In the genomic region with DNA sequence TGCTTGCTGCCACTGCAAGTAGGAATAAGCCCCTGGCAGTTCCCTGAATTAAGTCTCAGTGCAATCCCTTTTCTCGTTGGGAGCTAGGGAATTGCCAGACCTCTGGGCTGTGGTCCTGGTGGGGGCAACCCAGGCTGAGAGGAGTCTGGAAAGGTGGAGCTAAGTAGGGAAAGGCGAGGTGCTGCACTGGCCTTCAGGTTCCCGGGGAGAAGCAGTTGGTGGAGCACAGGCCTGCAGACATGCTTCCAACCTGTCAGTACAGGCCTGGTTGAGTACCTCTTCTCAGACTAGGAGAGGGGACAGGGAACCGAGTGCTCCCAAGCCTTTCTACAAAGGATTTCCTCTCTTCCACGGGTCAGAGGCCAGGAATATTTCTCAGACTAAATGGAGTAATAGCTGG, we compare ENCODE assay signal across 34 cellular contexts. TPM values are rescaled to one million over a fixed set of nuclear protein-coding genes. Genes with fewer than 3 reads are reported as not detected.
DNase-seq lines count a peak whose midpoint lies in the region; TF ChIP-seq lines count a peak whose summit lies in the region.
"Had no signal": no experiment of that assay in that cellular context is flagged by ENCODE, and none has a peak within 500 bp of the region (broad histone marks: within the 10 kb centered on the region; RNA-seq: fewer than 3 reads in every experiment).

No MANE protein-coding gene starts in this region.

- no peaks in the 10 kb centered on the region for H3K36me3 ChIP-seq in mammary epithelial cell (ENCODE audit: insufficient read depth, low read length)
- H3K36me3 ChIP-seq in uterus, result no peaks in the 10 kb centered on the region
- H3K36me3 ChIP-seq in CD8-positive, alpha-beta memory T cell (ENCODE audit: insufficient read depth, low read length), result peaks cover 7% of the 10 kb centered on the region
- no peaks in the 10 kb centered on the region for H3K36me3 ChIP-seq in Caco-2 (ENCODE audit: control insufficient read depth, insufficient read depth, low read length)

- no peaks in the 10 kb centered on the region for H4K20me1 ChIP-seq in mammary epithelial cell (ENCODE audit: insufficient read depth, low read length)

- H3K4me3 Mint-ChIP-seq in MCF 10A (ENCODE audit: unreplicated experiment) (no peak overlapping the region), nephron progenitor cell (no peak overlapping the region), immature natural killer cell (no peak overlapping the region), Caco-2 (ENCODE audit: unreplicated experiment) (no peak overlapping the region)
- H3K4me3 Mint-ChIP-seq in CD8-positive, alpha-beta memory T cell, result no peak overlapping the region
- H3K4me3 Mint-ChIP-seq: activated CD4-positive, alpha-beta T cell treated with anti-CD3 and anti-CD28 coated beads for 36 hours; activated CD8-positive, alpha-beta T cell treated with anti-CD3 and anti-CD28 coated beads for 36 hours; activated naive CD4-positive, alpha-beta T cell treated with anti-CD3 and anti-CD28 coated beads, Interleukin-2, amount 50 U/mL, for 24 hours; CD4-positive, alpha-beta T cell; effector memory CD8-positive, alpha-beta T cell; naive thymus-derived CD8-positive, alpha-beta T cell; stimulated activated naive B cell treated with anti-CD40 and anti-IgM and Interleukin-4, amounts not matched to agents 10 μg/mL and 1 μg/mL and 100 μg/mL, for 72 hours had no signal

- H3K27ac ChIP-seq in mammary epithelial cell (ENCODE audit: insufficient read depth, low read depth, low read length), result no peak overlapping the region
- peak overlapping the region; percentile 13 to 61 for H3K27ac ChIP-seq in uterus
- H3K27ac ChIP-seq in CD8-positive, alpha-beta memory T cell (ENCODE audit: low read depth, low read length), result no peak overlapping the region
- H3K27ac ChIP-seq: Peyer's patch, VCaP had no signal

- H3K27ac Mint-ChIP-seq in MCF 10A (ENCODE audit: low read depth, unreplicated experiment), result no peak overlapping the region
- H3K27ac Mint-ChIP-seq in nephron progenitor cell, result peak overlapping the region; percentile 89
- no peak overlapping the region for H3K27ac Mint-ChIP-seq in CD8-positive, alpha-beta memory T cell
- H3K27ac Mint-ChIP-seq in immature natural killer cell, result no peak overlapping the region
- H3K27ac Mint-ChIP-seq in Caco-2 (ENCODE audit: unreplicated experiment), result no peak overlapping the region
- H3K27ac Mint-ChIP-seq: activated CD4-positive, alpha-beta T cell treated with anti-CD3 and anti-CD28 coated beads for 36 hours; activated CD8-positive, alpha-beta T cell treated with anti-CD3 and anti-CD28 coated beads for 36 hours; CD4-positive, alpha-beta T cell had no signal

- H3K27me3 ChIP-seq in mammary epithelial cell (ENCODE audit: insufficient read depth, low read length) (no peaks in the 10 kb centered on the region), uterus (no peaks in the 10 kb centered on the region), Caco-2 (replicated peaks; ENCODE audit: control insufficient read depth, insufficient read depth, low read length) (no peaks in the 10 kb centered on the region)
- no peaks in the 10 kb centered on the region for H3K27me3 ChIP-seq in CD8-positive, alpha-beta memory T cell (ENCODE audit: insufficient read depth, low read length, poor library complexity, severe bottlenecking)
- H3K27me3 ChIP-seq: Peyer's patch had no signal

- no peak for TF ChIP-seq CTCF in mammary epithelial cell (conservative IDR thresholded peaks at IDR 0.05 in 1 of 2, IDR thresholded peaks at IDR 0.05 in 1 of 2; ENCODE audit: extremely low read depth in 1 of 2, insufficient read depth in 1 of 2, low read depth in 1 of 2, low read length in 2 of 2)
- TF ChIP-seq CTCF in MCF 10A (IDR thresholded peaks at IDR 0.05; ENCODE audit: unreplicated experiment), result no peak
- no peak for TF ChIP-seq CTCF in nephron progenitor cell (IDR thresholded peaks at IDR 0.05)
- no peak for TF ChIP-seq CTCF in uterus (IDR thresholded peaks at IDR 0.05)
- TF ChIP-seq CTCF in Caco-2 (IDR thresholded peaks at IDR 0.05; ENCODE audit: insufficient read depth in 1 of 2, low read depth in 1 of 2, low read length in 1 of 2, severe bottlenecking in 1 of 2, unreplicated experiment in 1 of 2), result no peak

- BruUV-seq in mammary epithelial cell (replicated peaks; lab: Mats Ljungman, UMichigan), result no TSS peak
- no TSS peak for BruUV-seq in MCF 10A (replicated peaks; lab: Mats Ljungman, UMichigan)
- BruUV-seq in Caco-2 (replicated peaks; lab: Mats Ljungman, UMichigan), result no TSS peak

- POLR2A ChIA-PET in MCF 10A (lab: Yijun Ruan, JAX) (interaction anchor here (1.0 kb wide), 1 partner anchor 19 kb away, joined by 5 read pairs; no protein-coding TSS in a partner anchor), Caco-2 (lab: Charles Lee) (interaction anchor here (0.6 to 1.2 kb wide), 2 partner anchors 21 to 121 kb away, joined by 5 to 13 read pairs; no protein-coding TSS in a partner anchor)
- POLR2A ChIA-PET in CD8-positive, alpha-beta memory T cell (lab: Charles Lee), result no interaction called here

- no peak overlapping the region for H3K9ac ChIP-seq in mammary epithelial cell (ENCODE audit: insufficient read depth, low read length)

- H3K36me3 Mint-ChIP-seq in MCF 10A (ENCODE audit: insufficient read depth, unreplicated experiment) (peaks cover 25% of the 10 kb centered on the region), nephron progenitor cell (ENCODE audit: low read depth) (peaks cover 36% of the 10 kb centered on the region), immature natural killer cell (peaks cover 14 to 24% (median 21%) of the 10 kb centered on the region in 3 donors), Caco-2 (ENCODE audit: insufficient read depth, unreplicated experiment) (peaks cover 13% of the 10 kb centered on the region)
- H3K36me3 Mint-ChIP-seq in CD8-positive, alpha-beta memory T cell, result peaks cover 0 to 47% (median 10%) of the 10 kb centered on the region in 3 donors

- intact Hi-C loops in mammary epithelial cell (cut with micrococcal nuclease) (no loop called here), MCF 10A (cut with micrococcal nuclease) (no loop called here), uterus (cut with DNase I; ENCODE audit: low total_unique reads) (no loop called here), Caco-2 (cut with micrococcal nuclease; ENCODE audit: unreplicated experiment) (no loop called here)

- in situ Hi-C loops in mammary epithelial cell (cut with MboI; ENCODE audit: low sequenced_read_pairs in 2 of 2), result no loop called here

- H3K4me3 ChIP-seq in mammary epithelial cell (replicated peaks in 1 of 3; ENCODE audit: insufficient read depth in 1 of 3, low read depth in 2 of 3, low read length in 3 of 3) (no peak overlapping the region), uterus (no peak overlapping the region), Caco-2 (ENCODE audit: low read depth, low read length) (no peak overlapping the region)
- H3K4me3 ChIP-seq in CD8-positive, alpha-beta memory T cell (ENCODE audit: low read length), result no peak overlapping the region
- H3K4me3 ChIP-seq: K562, Peyer's patch had no signal

- no peak for TF ChIP-seq POLR2A in uterus (IDR thresholded peaks at IDR 0.05)

- no peaks in the 10 kb centered on the region for H3K4me1 Mint-ChIP-seq in MCF 10A (ENCODE audit: insufficient read depth, unreplicated experiment)
- H3K4me1 Mint-ChIP-seq in nephron progenitor cell, result peaks cover 40% of the 10 kb centered on the region
- peaks cover 0 to 8% (median 5%) of the 10 kb centered on the region in 3 donors for H3K4me1 Mint-ChIP-seq in CD8-positive, alpha-beta memory T cell
- H3K4me1 Mint-ChIP-seq in immature natural killer cell, result peaks cover 2 to 6% of the 10 kb centered on the region in 2 donors
- H3K4me1 Mint-ChIP-seq in Caco-2 (ENCODE audit: low read depth, unreplicated experiment), result no peaks in the 10 kb centered on the region

- WGBS in mammary epithelial cell (ENCODE audit: low coverage, missing lambda C conversion rate), result 7% methylated on average over 5 of the region's 5 CpGs

- H3K4me1 ChIP-seq in mammary epithelial cell (ENCODE audit: insufficient read depth, low read length), result no peaks in the 10 kb centered on the region
- peaks cover 0 to 8% of the 10 kb centered on the region in 2 donors for H3K4me1 ChIP-seq in uterus
- no peaks in the 10 kb centered on the region for H3K4me1 ChIP-seq in CD8-positive, alpha-beta memory T cell (ENCODE audit: insufficient read depth, low read length)
- no peaks in the 10 kb centered on the region for H3K4me1 ChIP-seq in Caco-2

- H2AFZ ChIP-seq in mammary epithelial cell (ENCODE audit: low read depth, low read length), result peak overlapping the region; percentile 20

- CTCF ChIA-PET in mammary epithelial cell (lab: Charles Lee; ENCODE audit: low non-redundant PET) (interaction anchor here (0.7 kb wide), 1 partner anchor 208 kb away, joined by 3 read pairs; no protein-coding TSS in a partner anchor), MCF 10A (lab: Yijun Ruan, JAX) (interaction anchor here (0.9 to 1.7 kb wide), 2 partner anchors 12 to 21 kb away, joined by 3 to 4 read pairs; no protein-coding TSS in a partner anchor), Caco-2 (lab: Charles Lee) (interaction anchor here (0.8 to 1.7 kb wide), 2 partner anchors 12 to 52 kb away, joined by 3 to 10 read pairs; no protein-coding TSS in a partner anchor)
- CTCF ChIA-PET in CD8-positive, alpha-beta memory T cell (lab: Charles Lee), result no interaction called here

- H3K4me2 ChIP-seq in mammary epithelial cell (ENCODE audit: insufficient read depth, low read depth, low read length), result no peak overlapping the region

- H3K9me3 ChIP-seq in mammary epithelial cell (replicated peaks; ENCODE audit: insufficient read depth, low read length) (no peaks in the 10 kb centered on the region), uterus (no peaks in the 10 kb centered on the region), Caco-2 (no peaks in the 10 kb centered on the region)
- H3K9me3 ChIP-seq in CD8-positive, alpha-beta memory T cell (ENCODE audit: low read length), result no peaks in the 10 kb centered on the region
- H3K9me3 ChIP-seq: Peyer's patch had no signal

- dilution Hi-C loops in mammary epithelial cell (cut with HindIII; ENCODE audit: low sequenced_read_pairs), result no loop called here

- H3K9me3 Mint-ChIP-seq in MCF 10A (ENCODE audit: unreplicated experiment) (no peaks in the 10 kb centered on the region), nephron progenitor cell (no peaks in the 10 kb centered on the region), immature natural killer cell (no peaks in the 10 kb centered on the region), Caco-2 (ENCODE audit: unreplicated experiment) (no peaks in the 10 kb centered on the region)
- H3K9me3 Mint-ChIP-seq in CD8-positive, alpha-beta memory T cell, result no peaks in the 10 kb centered on the region
- H3K9me3 Mint-ChIP-seq: activated CD8-positive, alpha-beta T cell treated with anti-CD3 and anti-CD28 coated beads for 36 hours; activated naive CD4-positive, alpha-beta T cell treated with anti-CD3 and anti-CD28 coated beads, Interleukin-2, amount 50 U/mL, for 24 hours; CD4-positive, alpha-beta T cell; effector memory CD8-positive, alpha-beta T cell; naive thymus-derived CD8-positive, alpha-beta T cell; stimulated activated naive B cell treated with anti-CD40 and anti-IgM and Interleukin-4, amounts not matched to agents 10 μg/mL and 1 μg/mL and 100 μg/mL, for 72 hours had no signal

- H3K27me3 Mint-ChIP-seq in MCF 10A (ENCODE audit: insufficient read depth, unreplicated experiment), result no peaks in the 10 kb centered on the region
- H3K27me3 Mint-ChIP-seq in nephron progenitor cell (ENCODE audit: low read depth, poor library complexity), result peaks cover 4% of the 10 kb centered on the region
- no peaks in the 10 kb centered on the region for H3K27me3 Mint-ChIP-seq in CD8-positive, alpha-beta memory T cell
- peaks cover 0 to 5% (median 1%) of the 10 kb centered on the region in 3 donors for H3K27me3 Mint-ChIP-seq in immature natural killer cell (ENCODE audit: low read depth in 3 of 3)
- peaks cover 5% of the 10 kb centered on the region for H3K27me3 Mint-ChIP-seq in Caco-2 (ENCODE audit: insufficient read depth, unreplicated experiment)
- H3K27me3 Mint-ChIP-seq: activated CD4-positive, alpha-beta T cell treated with anti-CD3 and anti-CD28 coated beads for 36 hours; activated CD8-positive, alpha-beta T cell treated with anti-CD3 and anti-CD28 coated beads for 36 hours; activated naive CD4-positive, alpha-beta T cell treated with anti-CD3 and anti-CD28 coated beads, Interleukin-2, amount 50 U/mL, for 24 hours; CD4-positive, alpha-beta T cell; effector memory CD8-positive, alpha-beta T cell; naive thymus-derived CD8-positive, alpha-beta T cell; stimulated activated naive B cell treated with anti-CD40 and anti-IgM and Interleukin-4, amounts not matched to agents 10 μg/mL and 1 μg/mL and 100 μg/mL, for 72 hours had no signal

- peak; percentile 16 for DNase-seq in mammary epithelial cell
- DNase-seq in MCF 10A (ENCODE audit: unreplicated experiment), result no peak
- peak; percentile 39 to 42 for DNase-seq in cerebellar nuclear complex (lab: John Stamatoyannopoulos, UW)
- DNase-seq in nephron progenitor cell, result no peak
- DNase-seq in uterus, result no peak
- DNase-seq in CD8-positive, alpha-beta memory T cell, result no peak
- DNase-seq in immature natural killer cell, result no peak
- no peak for DNase-seq in Caco-2
- DNase-seq: activated CD4-positive, alpha-beta T cell treated with anti-CD3 and anti-CD28 coated beads for 36 hours; activated CD8-positive, alpha-beta T cell treated with anti-CD3 and anti-CD28 coated beads for 36 hours; AML-193; CD4-positive, alpha-beta T cell; cortex of kidney; effector memory CD8-positive, alpha-beta T cell; erythroblast; midbrain; naive thymus-derived CD8-positive, alpha-beta T cell; NCI-H1092 treated with DMSO at 0.1 percent for 48 hours; NCI-H187 treated with DMSO at 0.1 percent for 48 hours; NCI-H2227 treated with DMSO at 0.1 percent for 48 hours; NCI-H526 treated with DMSO at 0.1 percent for 48 hours; Peyer's patch; SIG-M5; stimulated activated naive B cell treated with anti-CD40 and anti-IgM and Interleukin-4, amounts not matched to agents 10 μg/mL and 1 μg/mL and 100 μg/mL, for 72 hours; SW 1271; T-helper 9 cell had no signal

- H3K79me2 ChIP-seq in mammary epithelial cell (ENCODE audit: insufficient read depth, low read length), result no peaks in the 10 kb centered on the region

RNA-seq across cellular contexts. Expression of a gene that starts 1.5 kb away (rescaled TPM):
- total RNA-seq in mammary epithelial cell (not detected), MCF 10A (2022) (not detected in 2 replicates), uterus (10 to 100 TPM in 1 of 4 donors, 1 to 10 TPM in 3; 2.4 to 10.5 (median 7.0) TPM), Caco-2 (2022) (not detected in 2 replicates)
- polyA plus RNA-seq in mammary epithelial cell (not detected), immature natural killer cell (1 to 10 TPM in 1 of 3 donors, under 1 TPM in 2; 0.31 to 1.4 (median 0.71) TPM)
- not detected for polyA minus RNA-seq in mammary epithelial cell
- total RNA-seq in CD8-positive, alpha-beta memory T cell, result not detected
- 0.82 TPM for polyA plus RNA-seq in CD8-positive, alpha-beta memory T cell
- total RNA-seq: activated CD4-positive, alpha-beta T cell treated with anti-CD3 and anti-CD28 coated beads for 36 hours; activated CD8-positive, alpha-beta T cell treated with anti-CD3 and anti-CD28 coated beads for 36 hours; CD4-positive, alpha-beta T cell; K562; naive thymus-derived CD8-positive, alpha-beta T cell; osteocyte; Peyer's patch; renal cortical epithelial cell had no signal

RNA-seq across cellular contexts. Expression of a gene that starts 20.9 kb away (rescaled TPM):
- total RNA-seq in mammary epithelial cell (10 to 100 TPM; 15.2 to 25.9 TPM), MCF 10A (2022) (26.5 and 28.1 TPM in 2 replicates), uterus (10 to 100 TPM; 30.5 to 92.6 (median 35.0) TPM), Caco-2 (2022) (52.6 and 58.5 TPM in 2 replicates)
- polyA plus RNA-seq in mammary epithelial cell (16.8 TPM), immature natural killer cell (10 to 100 TPM; 39.5 to 83.0 (median 60.4) TPM)
- 120 TPM for polyA minus RNA-seq in mammary epithelial cell
- 10 to 100 TPM; 36.9 to 39.3 TPM for total RNA-seq in CD8-positive, alpha-beta memory T cell
- 53.3 TPM for polyA plus RNA-seq in CD8-positive, alpha-beta memory T cell

RNA-seq across cellular contexts. Expression of a gene that starts 23.5 kb away (rescaled TPM):
- total RNA-seq in mammary epithelial cell, result not detected
- polyA plus RNA-seq in mammary epithelial cell, result not detected
- not detected for polyA minus RNA-seq in mammary epithelial cell
- total RNA-seq in MCF 10A (2022), result not detected in 2 replicates
- not detected for total RNA-seq in uterus
- not detected for total RNA-seq in CD8-positive, alpha-beta memory T cell
- polyA plus RNA-seq in CD8-positive, alpha-beta memory T cell, result not detected
- polyA plus RNA-seq in immature natural killer cell, result not detected
- 0.34 TPM in 1 of 2 replicates, not detected in the other for total RNA-seq in Caco-2 (2022)
- total RNA-seq: A673; CD4-positive, alpha-beta T cell; K562; liver; naive thymus-derived CD8-positive, alpha-beta T cell; osteocyte; renal cortical epithelial cell; skeletal muscle tissue had no signal
- polyA plus RNA-seq: K562; liver; naive thymus-derived CD8-positive, alpha-beta T cell had no signal

RNA-seq across cellular contexts. Expression of a gene that starts 38.6 kb away (rescaled TPM):
- total RNA-seq in mammary epithelial cell, result 100 to 1,000 TPM in 1 of 2 donors, 10 to 100 TPM in 1; 53.5 to 111 TPM
- polyA plus RNA-seq in mammary epithelial cell, result 80.6 TPM
- polyA minus RNA-seq in mammary epithelial cell, result 93.5 TPM
- total RNA-seq in MCF 10A (2022), result 79.1 and 94.5 TPM in 2 replicates
- total RNA-seq in uterus, result 10 to 100 TPM in 3 of 4 donors, 1 to 10 TPM in 1; 8.5 to 59.0 (median 36.7) TPM
- 100 to 1,000 TPM; 172 to 183 TPM for total RNA-seq in CD8-positive, alpha-beta memory T cell
- polyA plus RNA-seq in CD8-positive, alpha-beta memory T cell, result 35.1 TPM
- polyA plus RNA-seq in immature natural killer cell, result 10 to 100 TPM; 24.9 to 30.3 (median 27.6) TPM
- total RNA-seq in Caco-2 (2022), result 118 and 136 TPM in 2 replicates

RNA-seq across cellular contexts. Expression of a gene that starts 43.6 kb away (rescaled TPM):
- 10 to 100 TPM in 1 of 2 donors, 1 to 10 TPM in 1; 1.0 to 49.9 TPM for total RNA-seq in mammary epithelial cell
- 38.5 TPM for polyA plus RNA-seq in mammary epithelial cell
- 139 TPM for polyA minus RNA-seq in mammary epithelial cell
- total RNA-seq in MCF 10A (2022), result 31.7 and 49.9 TPM in 2 replicates
- total RNA-seq in uterus, result 1 to 10 TPM in 1 of 4 donors, not detected in 3; 9.6 TPM
- total RNA-seq in CD8-positive, alpha-beta memory T cell, result 10 to 100 TPM; 66.2 to 67.5 TPM
- polyA plus RNA-seq in CD8-positive, alpha-beta memory T cell, result 0.15 TPM
- 1 to 10 TPM in 1 of 3 donors, under 1 TPM in 2; 0.43 to 1.2 (median 0.46) TPM for polyA plus RNA-seq in immature natural killer cell
- total RNA-seq in Caco-2 (2022), result 217 and 222 TPM in 2 replicates

Comparison
In these comparisons a context has a peak if more than half of its experiments do, and no peak if none do; other contexts are left out.
1. DNase-seq: peak in mammary epithelial cell (single experiment) and cerebellar nuclear complex (2 of 2); none in MCF 10A (single experiment), nephron progenitor cell (single experiment), uterus (0 of 2), CD8-positive, alpha-beta memory T cell (0 of 5), immature natural killer cell (0 of 3) and Caco-2 (0 of 2).
2. H3K27ac ChIP-seq: peak in uterus (2 of 2); none in mammary epithelial cell (single experiment) and CD8-positive, alpha-beta memory T cell (single experiment).